Comparison of ENCODE assay signal across 7 cellular contexts in genomic region chr3:157087398-157088132, GRCh38.
DNase-seq lines count a peak whose midpoint lies in the region; ATAC-seq lines count a peak whose summit lies in the region.

No MANE protein-coding gene starts in this region.

- H3K9ac ChIP-seq in iPS-15b (ENCODE audit: low read depth, low read length) (peak overlapping the region; percentile 27), stomach smooth muscle (ENCODE audit: low read length in 2 of 2) (peak overlapping the region; percentile 82 to 95)

- H3K27me3 ChIP-seq in iPS-15b (ENCODE audit: control insufficient read depth, insufficient read depth, low read length) (peaks cover 8% of the 10 kb centered on the region), stomach smooth muscle (ENCODE audit: control insufficient read depth in 1 of 2, insufficient read depth in 2 of 2, low read length in 2 of 2) (no peaks in the 10 kb centered on the region)

- H3K27ac Mint-ChIP-seq in activated T-helper 17 cell treated with anti-CD3 and anti-CD28 coated beads, Interleukin-2, amount 50 U/mL, for 72 hours, result peak overlapping the region; percentile 90

- no peaks in the 10 kb centered on the region for H3K27me3 Mint-ChIP-seq in activated T-helper 17 cell treated with anti-CD3 and anti-CD28 coated beads, Interleukin-2, amount 50 U/mL, for 72 hours

- H3K4me3 ChIP-seq in iPS-15b (ENCODE audit: low read depth, low read length), result peak overlapping the region; percentile 62
- peak overlapping the region; percentile 50 to 82 for H3K4me3 ChIP-seq in stomach smooth muscle (ENCODE audit: low read length in 2 of 2)

- ATAC-seq in activated T-helper 17 cell treated with anti-CD3 and anti-CD28 coated beads, Interleukin-2, amount 50 U/mL, for 72 hours (replicated peaks), result no peak

- H3K27ac ChIP-seq in stomach smooth muscle (ENCODE audit: low read length), result peak overlapping the region; percentile 99

- peaks cover 22% of the 10 kb centered on the region for H3K4me1 ChIP-seq in iPS-15b (ENCODE audit: control insufficient read depth, insufficient read depth, low read length)
- H3K4me1 ChIP-seq in stomach smooth muscle (ENCODE audit: control insufficient read depth, insufficient read depth, low read length), result peaks cover 49% of the 10 kb centered on the region

- H3K36me3 ChIP-seq in iPS-15b (ENCODE audit: control insufficient read depth, insufficient read depth, low read length), result no peaks in the 10 kb centered on the region
- no peaks in the 10 kb centered on the region for H3K36me3 ChIP-seq in stomach smooth muscle (ENCODE audit: control insufficient read depth in 2 of 2, insufficient read depth in 2 of 2, low read length in 2 of 2)

- H3K9me3 ChIP-seq in iPS-15b (ENCODE audit: control insufficient read depth, insufficient read depth, low read length) (no peaks in the 10 kb centered on the region), stomach smooth muscle (ENCODE audit: control insufficient read depth in 2 of 2, low read length in 2 of 2) (no peaks in the 10 kb centered on the region)

- DNase-seq in HT1080 (ENCODE audit: low read depth), result peak; percentile 82
- no peak for DNase-seq in NCI-H2196 (lab: John Stamatoyannopoulos, UW; ENCODE audit: unreplicated experiment)
- no peak for DNase-seq in NCI-H2081 (lab: John Stamatoyannopoulos, UW)
- no peak for DNase-seq in stimulated activated CD8-positive, alpha-beta memory T cell treated with anti-CD3 and anti-CD28 coated beads, Interleukin-4, amount 100 ng/mL, for 48 hours

- peak overlapping the region; percentile 88 for H3K4me3 Mint-ChIP-seq in activated T-helper 17 cell treated with anti-CD3 and anti-CD28 coated beads, Interleukin-2, amount 50 U/mL, for 72 hours

- H3K9me3 Mint-ChIP-seq in activated T-helper 17 cell treated with anti-CD3 and anti-CD28 coated beads, Interleukin-2, amount 50 U/mL, for 72 hours, result no peaks in the 10 kb centered on the region

- H3K36me3 Mint-ChIP-seq in activated T-helper 17 cell treated with anti-CD3 and anti-CD28 coated beads, Interleukin-2, amount 50 U/mL, for 72 hours (ENCODE audit: low read depth), result peaks cover 23% of the 10 kb centered on the region

- peaks cover 48% of the 10 kb centered on the region for H3K4me1 Mint-ChIP-seq in activated T-helper 17 cell treated with anti-CD3 and anti-CD28 coated beads, Interleukin-2, amount 50 U/mL, for 72 hours
